In the genomic region with DNA sequence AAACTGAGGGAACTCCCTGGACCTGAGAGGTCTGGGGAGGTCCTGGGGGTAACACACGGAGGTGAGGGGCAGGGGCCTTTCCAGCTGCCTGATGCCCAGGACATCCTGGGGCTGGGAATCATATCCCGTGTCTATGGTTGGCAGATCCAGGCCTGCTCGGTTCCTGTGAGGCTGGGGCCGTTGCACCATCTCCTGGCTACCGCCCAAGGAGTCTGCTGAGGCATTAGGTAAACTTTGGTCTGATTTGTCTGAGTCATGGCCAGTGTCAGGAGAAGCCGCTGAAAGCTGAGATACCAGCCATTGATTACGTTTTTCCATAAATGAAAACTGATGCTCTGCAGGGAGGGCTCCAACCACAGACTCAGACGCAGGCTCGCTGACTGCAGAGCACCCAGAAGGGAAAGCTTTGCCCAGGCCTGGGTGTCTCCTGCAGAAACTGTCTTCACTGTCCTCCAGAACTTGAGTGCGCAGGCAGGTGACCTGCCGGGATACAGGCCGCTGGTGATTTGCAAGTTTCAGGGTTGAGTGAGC, we compare ENCODE assay signal across 8 cellular contexts. TPM values are rescaled to one million over a fixed set of nuclear protein-coding genes. Genes with fewer than 3 reads are reported as not detected.
DNase-seq lines count a peak whose midpoint lies in the region; ATAC-seq, FAIRE-seq and TF ChIP-seq lines count a peak whose summit lies in the region.

No MANE protein-coding gene starts in this region.

- peak overlapping the region; percentile 96 for H3K27ac ChIP-seq in AG04450 (ENCODE audit: low read depth, low read length)

- peak; percentile 98 for DNase-seq in AG04450 (ENCODE audit: low read depth, low spot score)
- DNase-seq in NCI-H2029 (lab: John Stamatoyannopoulos, UW): peak; percentile 89
- DNase-seq in bronchial epithelial cell (ENCODE audit: low read depth): peak; percentile 99
- DNase-seq in mucosa of gallbladder (ENCODE audit: low spot score): peak; percentile 94
- DNase-seq in GM12892 (ENCODE audit: insufficient read length): no peak
- no peak for DNase-seq in stimulated activated CD4-positive, alpha-beta T cell treated with anti-CD3 and anti-CD28 coated beads, Interleukin-12 subunit alpha, Interleukin-12 subunit beta, amount 100 ng/mL, for 4 hours

- TF ChIP-seq CTCF in AG04450 (IDR thresholded peaks at IDR 0.05; ENCODE audit: low read depth, low read length): no peak
- TF ChIP-seq CTCF in bronchial epithelial cell (IDR thresholded peaks at IDR 0.05; ENCODE audit: insufficient read depth, low read length, severe bottlenecking): no peak

- no peaks in the 10 kb centered on the region for H3K9me3 ChIP-seq in AG04450 (ENCODE audit: control insufficient read depth, insufficient read depth, low read length)

- POLR2A ChIA-PET in AG04450 (lab: Yijun Ruan, JAX): interaction anchor here (0.6 to 1.8 kb wide), 8 partner anchors 10 to 455 kb away, joined by 3 to 8 read pairs (median 4); a partner anchor contains a TSS

- CTCF ChIA-PET in AG04450 (lab: Charles Lee): no interaction called here

- ATAC-seq in HG03025 (IDR thresholded peaks at IDR 0.05; ENCODE audit: low FRiP score, unreplicated experiment) (no peak), HG02678 (IDR thresholded peaks at IDR 0.05; ENCODE audit: unreplicated experiment) (no peak)

- FAIRE-seq in bronchial epithelial cell (lab: Jason Lieb, UNC): no peak
- no peak for FAIRE-seq in GM12892 (lab: Jason Lieb, UNC)

- 0 out of 2 replicates have a peak overlapping the region, but pooled peaks have one; percentile 15 for H3K4me3 ChIP-seq in AG04450 (ENCODE audit: low read depth, low read length)
- H3K4me3 ChIP-seq in bronchial epithelial cell (ENCODE audit: low read depth, low read length): peak overlapping the region; percentile 20

- TF ChIP-seq POLR2A in GM12892 (IDR thresholded peaks at IDR 0.05; ENCODE audit: low read depth, low read length): no peak

- H3K27me3 ChIP-seq in AG04450 (ENCODE audit: control insufficient read depth, insufficient read depth, low read length) (no peaks in the 10 kb centered on the region), bronchial epithelial cell (ENCODE audit: control insufficient read depth, insufficient read depth, low read length) (no peaks in the 10 kb centered on the region)

- H3K36me3 ChIP-seq in bronchial epithelial cell (ENCODE audit: control insufficient read depth, insufficient read depth, low read length): peaks cover 12% of the 10 kb centered on the region

RNA-seq across cellular contexts. Expression of a gene that starts 14.2 kb away (rescaled TPM):
- 17.2 and 21.6 TPM in 2 replicates for polyA plus RNA-seq in AG04450 (2011; rRNA removed)
- polyA minus RNA-seq in AG04450 (2011; rRNA and poly(A)+ RNA removed): 19.8 and 21.4 TPM in 2 replicates
- 38.5 and 39.8 TPM in 2 replicates for total RNA-seq in bronchial epithelial cell
- total RNA-seq in mucosa of gallbladder: 29.7 TPM
- polyA plus RNA-seq in GM12892 (2012; ENCODE audit: missing spikeins): 18.3 TPM

Comparison
In these comparisons a context has a peak if more than half of its experiments do, and no peak if none do; other contexts are left out.
1. DNase-seq: peak in AG04450 (single experiment), NCI-H2029 (single experiment), bronchial epithelial cell (single experiment) and mucosa of gallbladder (single experiment); none in GM12892 (single experiment) and stimulated activated CD4-positive, alpha-beta T cell treated with anti-CD3 and anti-CD28 coated beads, Interleukin-12 subunit alpha, Interleukin-12 subunit beta, amount 100 ng/mL, for 4 hours (single experiment).